20 cellular contexts compared by ENCODE assay signal in the genomic region with DNA sequence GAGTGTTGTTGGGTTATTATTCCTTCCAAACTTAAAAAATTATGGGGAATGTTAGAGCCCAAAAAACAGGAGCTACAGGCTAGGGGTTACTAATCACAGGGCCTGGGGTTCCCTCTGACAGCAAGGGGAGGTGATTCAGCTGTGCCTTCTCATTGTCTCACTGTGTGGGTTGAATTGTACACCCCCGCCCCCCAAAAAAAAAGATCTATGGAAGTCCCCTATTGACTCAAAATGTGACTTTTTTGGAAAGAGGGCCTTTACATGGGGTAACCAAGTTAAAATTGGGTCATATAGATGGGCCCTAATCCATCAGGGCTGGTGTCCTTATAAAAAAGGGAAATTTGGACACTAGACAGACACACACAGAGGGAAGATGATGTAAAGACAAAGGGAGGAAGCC.
"Had no signal": no experiment of that assay in that cellular context is flagged by ENCODE, and none has a peak within 500 bp of the region (broad histone marks: within the 10 kb centered on the region; RNA-seq: fewer than 3 reads in every experiment).

No MANE protein-coding gene starts in this region.

- H3K4me1 ChIP-seq: foreskin keratinocyte, vagina had no signal

- H3K27ac ChIP-seq: foreskin keratinocyte, hepatocyte, thoracic aorta, vagina had no signal

- H3K9me3 ChIP-seq: thoracic aorta, vagina had no signal

- ATAC-seq: activated CD8-positive, alpha-beta T cell treated with anti-CD3 and anti-CD28 coated beads for 36 hours; foreskin keratinocyte; natural killer cell; sciatic nerve had no signal

- DNase-seq: activated B cell treated with CpG ODN at 0.5 μM for 24 hours; activated CD4-positive, alpha-beta T cell treated with anti-CD3 and anti-CD28 coated beads for 48 hours; activated CD8-positive, alpha-beta T cell treated with anti-CD3 and anti-CD28 coated beads for 36 hours; activated gamma-delta T cell treated with Interleukin-2 at 50 U/mL for 16 hours; aorta; caudate nucleus; effector CD8-positive, alpha-beta T cell; erythroblast; foreskin keratinocyte; glutamatergic neuron; midbrain; natural killer cell; stimulated activated CD4-positive, alpha-beta T cell treated with anti-CD3 and anti-CD28 coated beads, Interleukin-2, amount 100 ng/mL, for 48 hours; stimulated activated naive CD4-positive, alpha-beta T cell; T1000 had no signal

- H3K36me3 ChIP-seq: thoracic aorta, vagina had no signal

- H3K4me3 ChIP-seq: hepatocyte, smooth muscle cell, thoracic aorta, vagina had no signal

- H3K27me3 ChIP-seq: hepatocyte, vagina had no signal
